ENCODE assay signal across 8 cellular contexts in genomic region chr20:2387180-2387577, GRCh38. TPM values are rescaled to one million over a fixed set of nuclear protein-coding genes. Genes with fewer than 3 reads are reported as not detected.
A peak's percentile ranks its signal among the peaks of the same experiment; 100 is the strongest.
DNase-seq lines count a peak whose midpoint lies in the region; ATAC-seq and TF ChIP-seq lines count a peak whose summit lies in the region.

No MANE protein-coding gene starts in this region.

- no peaks in the 10 kb centered on the region for H3K36me3 Mint-ChIP-seq in T-helper 17 cell (ENCODE audit: low read depth)

- H3K4me3 Mint-ChIP-seq in T-helper 17 cell: no peak overlapping the region

- H3K4me3 ChIP-seq in HL-60 (replicated peaks; ENCODE audit: insufficient read depth, low read length) (no peak overlapping the region), coronary artery (no peak overlapping the region), spleen (no peak overlapping the region)

- no peaks in the 10 kb centered on the region for H3K4me1 ChIP-seq in spleen

- DNase-seq in ELF-1 (ENCODE audit: low read depth, low spot score) (peak; percentile 85), HL-60 (ENCODE audit: low read depth in 1 of 2, low spot score in 1 of 2) (peak in 1 of 2 experiments; percentile 5), T-helper 17 cell (peak in 1 of 3 donors; percentile 23), coronary artery (ENCODE audit: low spot score) (peak; percentile 41), spleen (no peak), left colon (no peak)

- H3K4me1 Mint-ChIP-seq in T-helper 17 cell: peaks cover 9% of the 10 kb centered on the region

- no peak for TF ChIP-seq POLR2A in spleen (IDR thresholded peaks at IDR 0.05)

- H3K27ac Mint-ChIP-seq in T-helper 17 cell: peak overlapping the region; percentile 27

- H3K9me3 ChIP-seq in T-helper 17 cell (ENCODE audit: control insufficient read depth, low read length, poor library complexity, severe bottlenecking) (no peaks in the 10 kb centered on the region), spleen (peaks cover 0 to 33% (median 20%) of the 10 kb centered on the region in 8 donors)

- no peaks in the 10 kb centered on the region for H3K27me3 ChIP-seq in HL-60 (ENCODE audit: insufficient read depth, poor library complexity, severe bottlenecking)
- peaks cover 0 to 17% (median 0%) of the 10 kb centered on the region in 7 donors for H3K27me3 ChIP-seq in spleen (replicated peaks in 1 of 7)

- H3K27ac ChIP-seq in HL-60 (replicated peaks) (no peak overlapping the region), coronary artery (no peak overlapping the region), spleen (peak overlapping the region in 1 of 8 donors; percentile 44)

- WGBS in spleen, 5 donors: 33 to 82% (median 48%) methylated on average over 1 to 2 of the region's 2 CpGs

- peak; percentile 51 for TF ChIP-seq CTCF in HL-60 (IDR thresholded peaks at IDR 0.05; ENCODE audit: insufficient read depth, low read length)
- no peak for TF ChIP-seq CTCF in coronary artery (IDR thresholded peaks at IDR 0.05)
- peak in 7 of 11 experiments; percentile 27 to 74 (median 40) for TF ChIP-seq CTCF in spleen (IDR thresholded peaks at IDR 0.05 in 8 of 11, conservative IDR thresholded peaks at IDR 0.05 in 3 of 11)

- intact Hi-C loops in spleen (cut with DNase I; ENCODE audit: low total_unique reads): no loop called here
- intact Hi-C loops in left colon (cut with DNase I, micrococcal nuclease): no loop called here

- H3K36me3 ChIP-seq in spleen: no peaks in the 10 kb centered on the region

- H3K27me3 Mint-ChIP-seq in T-helper 17 cell: no peaks in the 10 kb centered on the region

- peak; percentile 61 for ATAC-seq in T-helper 17 cell
- ATAC-seq in HG03457 (IDR thresholded peaks at IDR 0.05; ENCODE audit: unreplicated experiment): no peak
- no peak for ATAC-seq in GM19023 (IDR thresholded peaks at IDR 0.05; ENCODE audit: unreplicated experiment)
- no peak for ATAC-seq in left colon

RNA-seq across cellular contexts. Expression of gene TGM6, which starts 6.5 kb away (rescaled TPM):
- not detected for total RNA-seq in T-helper 17 cell
- not detected for total RNA-seq in spleen
- not detected for polyA plus RNA-seq in spleen
- not detected for total RNA-seq in left colon

Comparison
In these comparisons a context has a peak if more than half of its experiments do, and no peak if none do; other contexts are left out.
1. DNase-seq: peak in ELF-1 (single experiment) and coronary artery (single experiment); none in spleen (single experiment) and left colon (0 of 2).